Comparison of ENCODE assay signal across 14 cellular contexts in genomic region chr19:33312065-33312464, GRCh38. TPM values are rescaled to one million over a fixed set of nuclear protein-coding genes. Genes with fewer than 3 reads are reported as not detected.
DNase-seq lines count a peak whose midpoint lies in the region; ATAC-seq, FAIRE-seq and TF ChIP-seq lines count a peak whose summit lies in the region.
"Had no signal": no experiment of that assay in that cellular context is flagged by ENCODE, and none has a peak within 500 bp of the region (broad histone marks: within the 10 kb centered on the region; RNA-seq: fewer than 3 reads in every experiment).

No MANE protein-coding gene starts in this region.

- H3K36me3 Mint-ChIP-seq in mesothelial cell of epicardium = no peaks in the 10 kb centered on the region
- H3K36me3 Mint-ChIP-seq: CD4-positive, CD25-positive, alpha-beta regulatory T cell had no signal

- TF ChIP-seq CTCF in HL-60 (IDR thresholded peaks at IDR 0.05; ENCODE audit: insufficient read depth, low read length) (no peak), VCaP (conservative IDR thresholded peaks at IDR 0.05) (no peak), HepG2 (CRISPR knock-in tag; IDR thresholded peaks at IDR 0.05) (no peak), BE2C (IDR thresholded peaks at IDR 0.05; ENCODE audit: low read depth, low read length) (no peak), mesothelial cell of epicardium (IDR thresholded peaks at IDR 0.05; ENCODE audit: unreplicated experiment) (no peak)

- no peak for ATAC-seq in HepG2

- H4K20me1 ChIP-seq in HepG2 (ENCODE audit: insufficient read depth, low read length) = no peaks in the 10 kb centered on the region

- H3K27ac Mint-ChIP-seq in mesothelial cell of epicardium = no peak overlapping the region
- H3K27ac Mint-ChIP-seq: CD4-positive, CD25-positive, alpha-beta regulatory T cell had no signal

- peaks cover 12% of the 10 kb centered on the region for H3K4me1 Mint-ChIP-seq in mesothelial cell of epicardium
- H3K4me1 Mint-ChIP-seq: CD4-positive, CD25-positive, alpha-beta regulatory T cell had no signal

- 74% methylated on average over 6 of the region's 6 CpGs for WGBS in HepG2 (ENCODE audit: low lambda C conversion rate)

- H3K36me3 ChIP-seq in HepG2 (replicated peaks in 1 of 2; ENCODE audit: control insufficient read depth in 1 of 2, insufficient read depth in 2 of 2, low read length in 2 of 2) (no peaks in the 10 kb centered on the region), BE2C (no peaks in the 10 kb centered on the region)
- H3K36me3 ChIP-seq: HAP-1 had no signal

- no peak overlapping the region for H3K4me2 ChIP-seq in HepG2 (ENCODE audit: low read depth, low read length)
- H3K4me2 ChIP-seq: A549 had no signal

- BruUV-seq in HepG2 (replicated peaks; lab: Mats Ljungman, UMichigan) = no TSS peak

- no peaks in the 10 kb centered on the region for H3K9me3 Mint-ChIP-seq in mesothelial cell of epicardium

- H3K4me3 ChIP-seq in HL-60 (replicated peaks; ENCODE audit: insufficient read depth, low read length) (no peak overlapping the region), HepG2 (replicated peaks in 1 of 3; ENCODE audit: insufficient read depth in 1 of 3, low read depth in 2 of 3, low read length in 3 of 3) (no peak overlapping the region), BE2C (ENCODE audit: low read depth, low read length) (no peak overlapping the region)
- H3K4me3 ChIP-seq: A549, HAP-1 had no signal

- DNase-seq in HL-60 (ENCODE audit: low read depth in 1 of 2, low spot score in 1 of 2) (peak in 1 of 2 experiments; percentile 82), HepG2 (ENCODE audit: low spot score) (no peak), BE2C (no peak), RPMI8226 (no peak), mesothelial cell of epicardium (ENCODE audit: low spot score in 2 of 2, unreplicated experiment in 2 of 2) (no peak), NCI-H2081 (lab: John Stamatoyannopoulos, UW) (no peak)
- DNase-seq: CD4-positive, CD25-positive, alpha-beta regulatory T cell; DMS79 treated with DMSO at 0.1 percent for 48 hours; GF-D8; KBM-7 had no signal

- in situ Hi-C loops in HepG2 (cut with HindIII; ENCODE audit: extremely low pct_ligation_motif_present, low pct_unique_long_range_greater_than_20kb) = no loop called here

- peaks cover 5% of the 10 kb centered on the region for H3K27me3 Mint-ChIP-seq in mesothelial cell of epicardium (ENCODE audit: low read depth)

- TF ChIP-seq RAD21 in HepG2 (CRISPR knock-in tag; IDR thresholded peaks at IDR 0.05) = no peak

- H3K27ac ChIP-seq in HL-60 (replicated peaks) = peak overlapping the region; percentile 63
- peak overlapping the region; percentile 97 for H3K27ac ChIP-seq in VCaP
- no peak overlapping the region for H3K27ac ChIP-seq in HepG2 (ENCODE audit: extremely low read length, insufficient read depth, low read length)
- H3K27ac ChIP-seq: A549 had no signal

- H3K9ac ChIP-seq in HepG2 (ENCODE audit: insufficient read depth, low read depth, low read length) = no peak overlapping the region

- no peaks in the 10 kb centered on the region for H3K79me2 ChIP-seq in HepG2 (ENCODE audit: insufficient read depth, low read length)

- H2AFZ ChIP-seq in HepG2 (ENCODE audit: low read length) = no peak overlapping the region

- intact Hi-C loops in HepG2 (cut with micrococcal nuclease; ENCODE audit: unreplicated experiment) = no loop called here

- TF ChIP-seq POLR2A in HepG2 (IDR thresholded peaks at IDR 0.05; ENCODE audit: insufficient read depth in 1 of 2, low read depth in 2 of 2, low read length in 2 of 2) = no peak

- no peak for FAIRE-seq in HepG2 (lab: Jason Lieb, UNC)
- FAIRE-seq: H1 had no signal

- no peak for TF ChIP-seq EP300 in HepG2 (IDR thresholded peaks at IDR 0.05; ENCODE audit: low read depth in 2 of 2, low read length in 2 of 2)
- TF ChIP-seq EP300 in HepG2 (CRISPR knock-in tag; IDR thresholded peaks at IDR 0.05; ENCODE audit: borderline replicate concordance) = no peak

- CTCF ChIA-PET in HepG2 (lab: Yijun Ruan, JAX; ENCODE audit: low intra/inter-chr PET ratio, low total read pairs) = interaction anchor here (1.4 kb wide), 1 partner anchor 77 kb away, joined by 12 read pairs; no protein-coding TSS in a partner anchor

- H3K27me3 ChIP-seq in HL-60 (ENCODE audit: insufficient read depth, poor library complexity, severe bottlenecking) (no peaks in the 10 kb centered on the region), HepG2 (ENCODE audit: control insufficient read depth in 1 of 2, insufficient read depth in 2 of 2, low read length in 2 of 2) (no peaks in the 10 kb centered on the region), BE2C (peaks cover 6% of the 10 kb centered on the region)

- POLR2A ChIA-PET in HepG2 (lab: Yijun Ruan, JAX) = interaction anchor here (2.0 to 2.2 kb wide), 2 partner anchors 9 to 12 kb away, joined by 6 to 12 read pairs; partner anchors contain the start of gene CEBPA

- H3K4me1 ChIP-seq in HepG2 (ENCODE audit: insufficient read depth, low read length) = peaks cover 34% of the 10 kb centered on the region
- H3K4me1 ChIP-seq in BE2C = no peaks in the 10 kb centered on the region
- H3K4me1 ChIP-seq: HAP-1 had no signal

- no peak overlapping the region for H3K4me3 Mint-ChIP-seq in mesothelial cell of epicardium
- H3K4me3 Mint-ChIP-seq: CD4-positive, CD25-positive, alpha-beta regulatory T cell had no signal

- H3K9me3 ChIP-seq in HepG2 (ENCODE audit: low read length) (no peaks in the 10 kb centered on the region), BE2C (no peaks in the 10 kb centered on the region; the same call in 1 of the 2 replicates)
- H3K9me3 ChIP-seq: HAP-1 had no signal

TF ChIP-seq in HepG2, 621 proteins besides CTCF, POLR2A, EP300 and RAD21:
- TF ChIP-seq ZNF770 (CRISPR knock-in tag; IDR thresholded peaks at IDR 0.05) = 0 out of 2 replicates have a peak, but pooled peaks have one; percentile 26
- no peak for TF ChIP-seq ZNF3 (CRISPR knock-in tag; IDR thresholded peaks at IDR 0.05)
- TF ChIP-seq ZBTB34 (CRISPR knock-in tag; IDR thresholded peaks at IDR 0.05) = no peak
- TF ChIP-seq NCOA2 (CRISPR knock-in tag; IDR thresholded peaks at IDR 0.05) = no peak

RNA-seq across cellular contexts. Expression of gene CEBPA, which starts 9.7 kb away (rescaled TPM):
- total RNA-seq in HepG2 (2016; rRNA removed; fragmentation: Illumina TruSeq; extraction: Trizol) = 99.9 and 103 TPM in 2 replicates
- total RNA-seq in HepG2 (2016; cell fraction: cytosol; rRNA removed; fragmentation: Illumina TruSeq; extraction: Trizol; ENCODE audit: low read depth) = 28.5 and 32.0 TPM in 2 replicates
- 99.3 and 101 TPM in 2 replicates for total RNA-seq in HepG2 (2016; cell fraction: insoluble cytoplasmic fraction; rRNA removed; fragmentation: Illumina TruSeq; extraction: Trizol)
- 88.0 and 107 TPM in 2 replicates for total RNA-seq in HepG2 (2016; cell fraction: membrane; rRNA removed; fragmentation: Illumina TruSeq; extraction: Trizol)
- 47.4 and 51.4 TPM in 2 replicates for total RNA-seq in HepG2 (2016; cell fraction: nucleus; rRNA removed; fragmentation: Illumina TruSeq; extraction: Trizol)
- polyA plus RNA-seq in HepG2 (2011; rRNA removed) = 24.8 and 35.0 TPM in 2 replicates
- 40.5 and 42.6 TPM in 2 replicates for polyA plus RNA-seq in HepG2 (2011; cell fraction: cytosol; rRNA removed)
- polyA plus RNA-seq in HepG2 (2011; cell fraction: nucleus; rRNA removed) = 17.3 and 19.3 TPM in 2 replicates
- polyA plus RNA-seq in HepG2 (2012) = 22.3 and 27.0 TPM in 2 replicates
- polyA plus RNA-seq in HepG2 (2016; cell fraction: cytosol; fragmentation: Illumina TruSeq; extraction: Trizol; ENCODE audit: low read depth) = 23.5 and 27.9 TPM in 2 replicates
- 121 and 123 TPM in 2 replicates for polyA plus RNA-seq in HepG2 (2016; cell fraction: insoluble cytoplasmic fraction; fragmentation: Illumina TruSeq; extraction: Trizol; ENCODE audit: low read depth)
- 68.7 and 77.8 TPM in 2 replicates for polyA plus RNA-seq in HepG2 (2016; cell fraction: membrane; fragmentation: Illumina TruSeq; extraction: Trizol; ENCODE audit: low read depth)
- polyA plus RNA-seq in HepG2 (2016; cell fraction: nucleus; fragmentation: Illumina TruSeq; extraction: Trizol; ENCODE audit: insufficient read depth, low read depth) = 76.4 and 86.3 TPM in 2 replicates
- polyA minus RNA-seq in HepG2 (2011; rRNA and poly(A)+ RNA removed; ENCODE audit: low replicate concordance) = 4.5 and 45.0 TPM in 2 replicates
- polyA minus RNA-seq in HepG2 (2011; cell fraction: cytosol; rRNA and poly(A)+ RNA removed) = 25.4 and 32.4 TPM in 2 replicates
- polyA minus RNA-seq in HepG2 (2011; cell fraction: nucleus; rRNA and poly(A)+ RNA removed) = 15.6 and 18.2 TPM in 2 replicates
- polyA plus RNA-seq in BE2C (2012; ENCODE audit: insufficient read depth, insufficient read length, low read depth) = 3.3 TPM
- 8.5 to 10.1 TPM (median 9.4 TPM) in 3 replicates for total RNA-seq in mesothelial cell of epicardium
